In genomic region chr7:1512781-1513656, GRCh38 we compare ENCODE assay signal across 7 cellular contexts. TPM values are rescaled to one million over a fixed set of nuclear protein-coding genes. Genes with fewer than 3 reads are reported as not detected.
DNase-seq lines count a peak whose midpoint lies in the region; ATAC-seq lines count a peak whose summit lies in the region.
"Had no signal": no experiment of that assay in that cellular context is flagged by ENCODE, and none has a peak within 500 bp of the region (broad histone marks: within the 10 kb centered on the region; RNA-seq: fewer than 3 reads in every experiment).

No MANE protein-coding gene starts in this region.

- peak; percentile 58 for ATAC-seq in GM21529 (IDR thresholded peaks at IDR 0.05; ENCODE audit: unreplicated experiment)

- DNase-seq in T follicular helper cell (ENCODE audit: low read depth) (peak; percentile 33), fibroblast of gingiva (ENCODE audit: low read depth) (peak; percentile 85), HT-29 (ENCODE audit: low spot score) (no peak), NCI-H82 (lab: John Stamatoyannopoulos, UW) (no peak)
- DNase-seq in stimulated activated CD4-positive, alpha-beta T cell treated with anti-CD3 and anti-CD28 coated beads, Interleukin-4, amount 100 ng/mL, for 4 hours = peak; percentile 45 to 59

RNA-seq across cellular contexts. Expression of gene INTS1, which starts 8.8 kb away (rescaled TPM):
- 117 and 141 TPM in 2 replicates for total RNA-seq in HT-29 (2014; rRNA removed; shearing (Covaris generic))

RNA-seq across cellular contexts. Expression of gene MAFK, which starts 17.5 kb away (rescaled TPM):
- 92.6 and 95.0 TPM in 2 replicates for total RNA-seq in HT-29 (2014; rRNA removed; shearing (Covaris generic))

RNA-seq across cellular contexts. Expression of gene TMEM184A, which starts 43.0 kb away (rescaled TPM):
- total RNA-seq in HT-29 (2014; rRNA removed; shearing (Covaris generic)) = 47.2 and 50.9 TPM in 2 replicates
- total RNA-seq: T-helper 1 cell treated with Interleukin-12 subunit alpha and Interleukin-12 subunit beta and Interleukin-4 antibody, amounts not matched to agents 30 ng/mL and 1 ng/mL, for 36 hours had no signal

RNA-seq across cellular contexts. Expression of gene MICALL2, which starts 53.7 kb away (rescaled TPM):
- 151 and 155 TPM in 2 replicates for total RNA-seq in HT-29 (2014; rRNA removed; shearing (Covaris generic))

RNA-seq across cellular contexts. Expression of gene PSMG3, which starts 56.8 kb away (rescaled TPM):
- total RNA-seq in HT-29 (2014; rRNA removed; shearing (Covaris generic)) = 129 and 149 TPM in 2 replicates

Comparison
In these comparisons a context has a peak if more than half of its experiments do, and no peak if none do; other contexts are left out.
1. DNase-seq: peak in T follicular helper cell (single experiment), fibroblast of gingiva (single experiment) and stimulated activated CD4-positive, alpha-beta T cell treated with anti-CD3 and anti-CD28 coated beads, Interleukin-4, amount 100 ng/mL, for 4 hours (2 of 2); none in HT-29 (single experiment) and NCI-H82 (single experiment).